ENCODE assay signal across 9 cellular contexts in genomic region chr5:123209163-123210013, GRCh38.
DNase-seq lines count a peak whose midpoint lies in the region; ATAC-seq and TF ChIP-seq lines count a peak whose summit lies in the region.
"Had no signal": no experiment of that assay in that cellular context is flagged by ENCODE, and none has a peak within 500 bp of the region (broad histone marks: within the 10 kb centered on the region; RNA-seq: fewer than 3 reads in every experiment).

No MANE protein-coding gene starts in this region.

- H3F3A ChIP-seq in SK-N-SH (replicated peaks; ENCODE audit: insufficient read depth) = peaks cover 28% of the 10 kb centered on the region

- TF ChIP-seq RAD21 in SK-N-SH (IDR thresholded peaks at IDR 0.05; ENCODE audit: low read length) = no peak

- TF ChIP-seq CTCF in SK-N-SH (IDR thresholded peaks at IDR 0.05) = no peak
- no peak for TF ChIP-seq CTCF in colonic mucosa (IDR thresholded peaks at IDR 0.05)
- TF ChIP-seq CTCF in gastrocnemius medialis (IDR thresholded peaks at IDR 0.05 in 4 of 5, conservative IDR thresholded peaks at IDR 0.05 in 1 of 5) = no peak

- CTCF ChIA-PET in SK-N-SH (lab: Yijun Ruan, JAX) = no interaction called here

- peak overlapping the region; percentile 43; the same call in 1 of the 2 replicates for H3K4me2 ChIP-seq in SK-N-SH

- H3K4me3 ChIP-seq in SK-N-SH (ENCODE audit: low read depth in 2 of 2, low read length in 1 of 2) (no peak overlapping the region), colonic mucosa (no peak overlapping the region), gastrocnemius medialis (no peak overlapping the region)
- H3K4me3 ChIP-seq: pancreas had no signal

- no peak overlapping the region for H3K27ac Mint-ChIP-seq in T-helper 17 cell

- peak overlapping the region; percentile 73; the same call in 1 of the 2 replicates for H2AFZ ChIP-seq in SK-N-SH (ENCODE audit: low read depth)

- H3K4me1 Mint-ChIP-seq in T-helper 17 cell = no peaks in the 10 kb centered on the region

- TF ChIP-seq POLR2A in gastrocnemius medialis (IDR thresholded peaks at IDR 0.05) = no peak

- no peaks in the 10 kb centered on the region for H3K36me3 Mint-ChIP-seq in T-helper 17 cell (ENCODE audit: low read depth)

- H4K20me1 ChIP-seq in SK-N-SH (ENCODE audit: insufficient read depth) = no peaks in the 10 kb centered on the region

- in situ Hi-C loops in gastrocnemius medialis (cut with MboI; ENCODE audit: low sequenced_read_pairs in 4 of 4) = no loop called here

- H3K9ac ChIP-seq in SK-N-SH (no peak overlapping the region; the same call in 1 of the 2 replicates), colonic mucosa (ENCODE audit: low read depth in 2 of 2, low read length in 2 of 2) (no peak overlapping the region)

- H3K36me3 ChIP-seq in SK-N-SH (replicated peaks in 1 of 2; ENCODE audit: control insufficient read depth in 1 of 2, insufficient read depth in 2 of 2, low read length in 1 of 2) (no peaks in the 10 kb centered on the region), colonic mucosa (no peaks in the 10 kb centered on the region), gastrocnemius medialis (no peaks in the 10 kb centered on the region)
- H3K36me3 ChIP-seq: pancreas had no signal

- peak overlapping the region; percentile 53 to 94 for H3K27ac ChIP-seq in SK-N-SH (ENCODE audit: low read depth in 2 of 2, low read length in 1 of 2)
- H3K27ac ChIP-seq in colonic mucosa = no peak overlapping the region
- no peak overlapping the region for H3K27ac ChIP-seq in gastrocnemius medialis
- H3K27ac ChIP-seq: pancreas had no signal

- ATAC-seq in HG02852 (IDR thresholded peaks at IDR 0.05; ENCODE audit: unreplicated experiment) (peak; percentile 84), gastrocnemius medialis (no peak), T-helper 17 cell (no peak)

- TF ChIP-seq EP300 in SK-N-SH (IDR thresholded peaks at IDR 0.05; ENCODE audit: borderline replicate concordance in 1 of 2, low read depth in 1 of 2, low read length in 1 of 2) = no peak; a peak in 1 of 4 replicates

- no peak overlapping the region for H3K4me3 Mint-ChIP-seq in T-helper 17 cell

- H3K9me2 ChIP-seq in SK-N-SH = no peaks in the 10 kb centered on the region

- WGBS in SK-N-SH (ENCODE audit: low lambda C conversion rate) = 30% methylated on average over 2 of the region's 3 CpGs

- peaks cover 15% of the 10 kb centered on the region for H3K27me3 Mint-ChIP-seq in T-helper 17 cell

- no peaks in the 10 kb centered on the region for H3K27me3 ChIP-seq in SK-N-SH (ENCODE audit: insufficient read depth)
- H3K27me3 ChIP-seq in colonic mucosa = no peaks in the 10 kb centered on the region
- H3K27me3 ChIP-seq in gastrocnemius medialis = no peaks in the 10 kb centered on the region
- H3K27me3 ChIP-seq: pancreas had no signal

- POLR2A ChIA-PET in SK-N-SH (lab: Yijun Ruan, JAX) = no interaction called here

- no peaks in the 10 kb centered on the region for H3K9me3 ChIP-seq in SK-N-SH
- H3K9me3 ChIP-seq in colonic mucosa = no peaks in the 10 kb centered on the region
- no peaks in the 10 kb centered on the region for H3K9me3 ChIP-seq in gastrocnemius medialis
- H3K9me3 ChIP-seq in T-helper 17 cell (ENCODE audit: control insufficient read depth, low read length, poor library complexity, severe bottlenecking) = no peaks in the 10 kb centered on the region
- H3K9me3 ChIP-seq: pancreas had no signal

- H3K4me1 ChIP-seq in SK-N-SH (ENCODE audit: control insufficient read depth in 1 of 2, insufficient read depth in 2 of 2, low read depth in 1 of 2, low read length in 1 of 2) = peaks cover 12 to 16% of the 10 kb centered on the region in 2 experiments
- no peaks in the 10 kb centered on the region for H3K4me1 ChIP-seq in colonic mucosa
- no peaks in the 10 kb centered on the region for H3K4me1 ChIP-seq in gastrocnemius medialis
- H3K4me1 ChIP-seq: pancreas had no signal

- peak; percentile 57 for DNase-seq in GM03348 (ENCODE audit: low spot score)
- no peak for DNase-seq in SK-N-SH
- peak; percentile 91 for DNase-seq in kidney tubule cell (ENCODE audit: low spot score)
- DNase-seq in stimulated activated CD4-positive, alpha-beta T cell treated with anti-CD3 and anti-CD28 coated beads, Interleukin-4, amount 100 ng/mL, for 1 hour = no peak
- no peak for DNase-seq in colonic mucosa
- no peak for DNase-seq in gastrocnemius medialis
- DNase-seq in T-helper 17 cell = no peak
- DNase-seq: pancreas had no signal

- no peaks in the 10 kb centered on the region for H3K79me2 ChIP-seq in SK-N-SH (ENCODE audit: insufficient read depth)

- intact Hi-C loops in colonic mucosa (cut with DNase I) = no loop called here
- intact Hi-C loops in gastrocnemius medialis (cut with DNase I; ENCODE audit: low total_unique reads) = no loop called here

TF ChIP-seq in SK-N-SH, 30 proteins besides CTCF, POLR2A, EP300 and RAD21:
- no peak for TF ChIP-seq NRF1 (IDR thresholded peaks at IDR 0.05; ENCODE audit: low read depth, low read length)
- TF ChIP-seq, protein P1, sequence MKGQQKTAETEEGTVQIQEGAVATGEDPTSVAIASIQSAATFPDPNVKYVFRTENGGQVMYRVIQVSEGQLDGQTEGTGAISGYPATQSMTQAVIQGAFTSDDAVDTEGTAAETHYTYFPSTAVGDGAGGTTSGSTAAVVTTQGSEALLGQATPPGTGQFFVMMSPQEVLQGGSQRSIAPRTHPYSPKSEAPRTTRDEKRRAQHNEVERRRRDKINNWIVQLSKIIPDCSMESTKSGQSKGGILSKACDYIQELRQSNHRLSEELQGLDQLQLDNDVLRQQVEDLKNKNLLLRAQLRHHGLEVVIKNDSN (IDR thresholded peaks at IDR 0.05; ENCODE audit: borderline replicate concordance, low read depth) = no peak
- TF ChIP-seq GABPA (IDR thresholded peaks at IDR 0.05; ENCODE audit: low read depth) = no peak
- TF ChIP-seq MXI1 (IDR thresholded peaks at IDR 0.05; ENCODE audit: low read depth, low read length) = no peak
- TF ChIP-seq RXRA (IDR thresholded peaks at IDR 0.05; ENCODE audit: borderline replicate concordance, low read depth) = no peak
- TF ChIP-seq ELF1 (IDR thresholded peaks at IDR 0.05) = no peak
- TF ChIP-seq PBX3 (IDR thresholded peaks at IDR 0.05) = peak; percentile 90
- TF ChIP-seq CHD2 (IDR thresholded peaks at IDR 0.05; ENCODE audit: low read length, partially characterized antibody) = no peak
- peak; percentile 84 for TF ChIP-seq FOSL2 (IDR thresholded peaks at IDR 0.05; ENCODE audit: borderline replicate concordance, low read depth)
- no peak for TF ChIP-seq GATA2 (CRISPR knock-in tag; IDR thresholded peaks at IDR 0.05)
- TF ChIP-seq JUND (IDR thresholded peaks at IDR 0.05) = peak; percentile 69
- TF ChIP-seq TCF12 (IDR thresholded peaks at IDR 0.05) = peak; percentile 46; the same call in 1 of the 2 replicates

Comparison
In these comparisons a context has a peak if more than half of its experiments do, and no peak if none do; other contexts are left out.
1. DNase-seq: peak in GM03348 (single experiment) and kidney tubule cell (single experiment); none in SK-N-SH (single experiment), stimulated activated CD4-positive, alpha-beta T cell treated with anti-CD3 and anti-CD28 coated beads, Interleukin-4, amount 100 ng/mL, for 1 hour (single experiment), colonic mucosa (single experiment), gastrocnemius medialis (0 of 2) and T-helper 17 cell (0 of 3).
2. H3K27ac ChIP-seq: peak in SK-N-SH (2 of 2); none in colonic mucosa (single experiment) and gastrocnemius medialis (0 of 4).